In the genomic region with DNA sequence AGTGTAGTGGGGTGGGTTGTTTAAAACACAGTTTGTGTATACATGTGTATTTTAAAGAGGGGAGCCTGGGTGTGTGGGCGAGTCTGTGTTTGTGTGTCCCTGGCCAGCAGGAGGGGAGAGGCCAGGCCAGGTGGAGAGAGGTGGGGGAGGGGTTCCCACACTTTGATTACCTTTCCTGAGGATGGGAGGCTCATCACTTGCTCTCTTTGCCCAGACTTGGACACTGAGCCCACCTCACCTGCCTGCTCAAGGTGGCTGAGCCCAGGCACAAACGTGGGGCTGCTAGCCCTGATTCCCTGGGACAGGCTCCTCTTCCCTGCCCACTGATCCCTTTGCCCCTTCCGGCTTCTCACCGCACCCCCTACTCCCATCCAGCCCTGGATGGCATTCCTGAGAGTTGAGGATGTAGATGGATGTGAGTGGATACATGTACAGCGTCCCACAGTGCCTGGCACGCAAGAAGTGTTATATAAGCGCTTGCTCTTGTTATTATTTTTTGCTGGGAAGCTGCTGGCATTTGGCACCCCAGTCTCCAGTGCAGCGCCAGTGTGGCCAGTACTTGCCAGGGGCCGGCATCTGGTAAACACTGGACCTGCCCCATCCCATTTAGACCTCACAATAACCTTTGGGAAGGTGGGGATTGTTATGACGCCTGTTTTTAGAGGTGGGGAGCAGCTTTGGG, we compare ENCODE assay signal across 8 cellular contexts. TPM values are rescaled to one million over a fixed set of nuclear protein-coding genes. Genes with fewer than 3 reads are reported as not detected.
DNase-seq lines count a peak whose midpoint lies in the region; ATAC-seq lines count a peak whose summit lies in the region.

No MANE protein-coding gene starts in this region.

- DNase-seq in NK-92 treated with Interleukin-12 subunit alpha and Interleukin-12 subunit beta, amount 100 ng/mL, for 24 hours (lab: John Stamatoyannopoulos, UW): peak; percentile 44
- DNase-seq in NK-92 (lab: John Stamatoyannopoulos, UW; ENCODE audit: unreplicated experiment) (no peak), kidney glomerular epithelial cell (lab: John Stamatoyannopoulos, UW) (no peak)
- DNase-seq in activated T-helper 1 cell treated with anti-CD3 and anti-CD28 coated beads, Interleukin-12 subunit alpha, Interleukin-12 subunit beta, Interleukin-2, Interleukin-4 antibody, amounts not matched to agents 30 ng/mL and 10 ng/mL and 1 ng/mL, durations not matched to agents 14 hours and 24 hours and 36 hours (ENCODE audit: low spot score): no peak

- H3K9me3 Mint-ChIP-seq in activated T-helper 1 cell treated with anti-CD3 and anti-CD28 coated beads, Interleukin-12 subunit alpha, Interleukin-12 subunit beta, Interleukin-2, Interleukin-4 antibody, amounts not matched to agents 30 ng/mL and 10 ng/mL and 1 ng/mL, durations not matched to agents 14 hours and 24 hours and 36 hours: no peaks in the 10 kb centered on the region
- no peaks in the 10 kb centered on the region for H3K9me3 Mint-ChIP-seq in stimulated activated memory B cell treated with anti-CD40 and anti-IgM and Interleukin-4, amounts not matched to agents 10 μg/mL and 1 μg/mL and 100 μg/mL, for 72 hours

- H3K27ac Mint-ChIP-seq in activated T-helper 1 cell treated with anti-CD3 and anti-CD28 coated beads, Interleukin-12 subunit alpha, Interleukin-12 subunit beta, Interleukin-2, Interleukin-4 antibody, amounts not matched to agents 30 ng/mL and 10 ng/mL and 1 ng/mL, durations not matched to agents 14 hours and 24 hours and 36 hours: peak overlapping the region; percentile 97
- H3K27ac Mint-ChIP-seq in stimulated activated memory B cell treated with anti-CD40 and anti-IgM and Interleukin-4, amounts not matched to agents 10 μg/mL and 1 μg/mL and 100 μg/mL, for 72 hours: peak overlapping the region; percentile 82

- peaks cover 22% of the 10 kb centered on the region for H3K36me3 Mint-ChIP-seq in activated T-helper 1 cell treated with anti-CD3 and anti-CD28 coated beads, Interleukin-12 subunit alpha, Interleukin-12 subunit beta, Interleukin-2, Interleukin-4 antibody, amounts not matched to agents 30 ng/mL and 10 ng/mL and 1 ng/mL, durations not matched to agents 14 hours and 24 hours and 36 hours (ENCODE audit: low read depth)
- H3K36me3 Mint-ChIP-seq in stimulated activated memory B cell treated with anti-CD40 and anti-IgM and Interleukin-4, amounts not matched to agents 10 μg/mL and 1 μg/mL and 100 μg/mL, for 72 hours: no peaks in the 10 kb centered on the region

- intact Hi-C loops in activated T-helper 1 cell treated with anti-CD3 and anti-CD28 coated beads, Interleukin-12 subunit alpha, Interleukin-12 subunit beta, Interleukin-2, Interleukin-4 antibody, amounts not matched to agents 30 ng/mL and 10 ng/mL and 1 ng/mL, durations not matched to agents 14 hours and 24 hours and 36 hours (cut with micrococcal nuclease): loop anchor here (2.0 to 5.0 kb wide), 3 partner anchors 94 to 531 kb away; no protein-coding TSS in a partner anchor

- peaks cover 27% of the 10 kb centered on the region for H3K4me1 Mint-ChIP-seq in activated T-helper 1 cell treated with anti-CD3 and anti-CD28 coated beads, Interleukin-12 subunit alpha, Interleukin-12 subunit beta, Interleukin-2, Interleukin-4 antibody, amounts not matched to agents 30 ng/mL and 10 ng/mL and 1 ng/mL, durations not matched to agents 14 hours and 24 hours and 36 hours (ENCODE audit: low read depth)
- peaks cover 40% of the 10 kb centered on the region for H3K4me1 Mint-ChIP-seq in stimulated activated memory B cell treated with anti-CD40 and anti-IgM and Interleukin-4, amounts not matched to agents 10 μg/mL and 1 μg/mL and 100 μg/mL, for 72 hours

- peaks cover 3% of the 10 kb centered on the region for H3K27me3 Mint-ChIP-seq in activated T-helper 1 cell treated with anti-CD3 and anti-CD28 coated beads, Interleukin-12 subunit alpha, Interleukin-12 subunit beta, Interleukin-2, Interleukin-4 antibody, amounts not matched to agents 30 ng/mL and 10 ng/mL and 1 ng/mL, durations not matched to agents 14 hours and 24 hours and 36 hours (ENCODE audit: insufficient read depth)
- H3K27me3 Mint-ChIP-seq in stimulated activated memory B cell treated with anti-CD40 and anti-IgM and Interleukin-4, amounts not matched to agents 10 μg/mL and 1 μg/mL and 100 μg/mL, for 72 hours: no peaks in the 10 kb centered on the region

- no peak for ATAC-seq in stimulated activated memory B cell treated with anti-CD40 and anti-IgM and Interleukin-4, amounts not matched to agents 10 μg/mL and 1 μg/mL and 100 μg/mL, for 72 hours
- ATAC-seq in GM19397 (IDR thresholded peaks at IDR 0.05; ENCODE audit: unreplicated experiment) (no peak), HG02642 (IDR thresholded peaks at IDR 0.05; ENCODE audit: poor library complexity, unreplicated experiment) (no peak)

- H3K4me3 Mint-ChIP-seq in activated T-helper 1 cell treated with anti-CD3 and anti-CD28 coated beads, Interleukin-12 subunit alpha, Interleukin-12 subunit beta, Interleukin-2, Interleukin-4 antibody, amounts not matched to agents 30 ng/mL and 10 ng/mL and 1 ng/mL, durations not matched to agents 14 hours and 24 hours and 36 hours: peak overlapping the region; percentile 95
- peak overlapping the region; percentile 86 for H3K4me3 Mint-ChIP-seq in stimulated activated memory B cell treated with anti-CD40 and anti-IgM and Interleukin-4, amounts not matched to agents 10 μg/mL and 1 μg/mL and 100 μg/mL, for 72 hours

- H3K4me3 ChIP-seq in iPS-11a (ENCODE audit: low read depth, low read length): peak overlapping the region; percentile 97

RNA-seq across cellular contexts. Expression of a gene that starts 2.7 kb away (rescaled TPM):
- 52.3 and 55.2 TPM in 2 replicates for total RNA-seq in activated T-helper 1 cell treated with anti-CD3 and anti-CD28 coated beads, Interleukin-12 subunit alpha, Interleukin-12 subunit beta, Interleukin-2, Interleukin-4 antibody, amounts not matched to agents 30 ng/mL and 10 ng/mL and 1 ng/mL, durations not matched to agents 14 hours and 24 hours and 36 hours

RNA-seq across cellular contexts. Expression of a gene that starts 39.8 kb away (rescaled TPM):
- total RNA-seq in activated T-helper 1 cell treated with anti-CD3 and anti-CD28 coated beads, Interleukin-12 subunit alpha, Interleukin-12 subunit beta, Interleukin-2, Interleukin-4 antibody, amounts not matched to agents 30 ng/mL and 10 ng/mL and 1 ng/mL, durations not matched to agents 14 hours and 24 hours and 36 hours: 30.7 and 33.4 TPM in 2 replicates
